ENCODE assay signal across 25 cellular contexts in genomic region chr19:21440321-21440720, GRCh38.
"Had no signal": no experiment of that assay in that cellular context is flagged by ENCODE, and none has a peak within 500 bp of the region (broad histone marks: within the 10 kb centered on the region; RNA-seq: fewer than 3 reads in every experiment).

No MANE protein-coding gene starts in this region.

- H3K4me3 Mint-ChIP-seq: activated B cell treated with CpG ODN at 0.5 μM for 24 hours; activated CD4-positive, alpha-beta memory T cell treated with anti-CD3 and anti-CD28 coated beads for 36 hours; activated CD4-positive, alpha-beta T cell treated with anti-CD3 and anti-CD28 coated beads, Interleukin-2, amount 10 ng/mL, durations not matched to agents 7 days and 5 days; activated naive CD8-positive, alpha-beta T cell treated with anti-CD3 and anti-CD28 coated beads, Interleukin-2, amount 50 U/mL, for 24 hours; activated T-cell treated with anti-CD3 and anti-CD28 coated beads, Interleukin-2, amount 50 U/mL, for 4 hours; IgD-negative memory B cell; T-helper 1 cell treated with Interleukin-12 subunit alpha and Interleukin-12 subunit beta and Interleukin-4 antibody, amounts not matched to agents 30 μg/mL and 1 μg/mL, for 36 hours had no signal

- H3K4me1 Mint-ChIP-seq: activated B cell treated with CpG ODN at 0.5 μM for 24 hours; activated CD4-positive, alpha-beta T cell treated with anti-CD3 and anti-CD28 coated beads, Interleukin-2, amount 10 ng/mL, durations not matched to agents 7 days and 5 days; activated naive CD8-positive, alpha-beta T cell treated with anti-CD3 and anti-CD28 coated beads, Interleukin-2, amount 50 U/mL, for 24 hours; IgD-negative memory B cell had no signal

- H3K27me3 Mint-ChIP-seq: activated B cell treated with CpG ODN at 0.5 μM for 24 hours; activated CD4-positive, alpha-beta memory T cell treated with anti-CD3 and anti-CD28 coated beads for 36 hours; activated CD4-positive, alpha-beta T cell treated with anti-CD3 and anti-CD28 coated beads, Interleukin-2, amount 10 ng/mL, durations not matched to agents 7 days and 5 days; activated naive CD8-positive, alpha-beta T cell treated with anti-CD3 and anti-CD28 coated beads, Interleukin-2, amount 50 U/mL, for 24 hours; IgD-negative memory B cell had no signal

- ATAC-seq: activated naive CD4-positive, alpha-beta T cell treated with anti-CD3 and anti-CD28 coated beads, Interleukin-2, amount 50 U/mL, for 72 hours; activated naive CD8-positive, alpha-beta T cell treated with anti-CD3 and anti-CD28 coated beads, Interleukin-2, amount 50 U/mL, for 24 hours; activated T-cell treated with anti-CD3 and anti-CD28 coated beads, Interleukin-2, amount 50 U/mL, for 4 hours; PC-3 had no signal

- H3K27ac Mint-ChIP-seq: activated B cell treated with CpG ODN at 0.5 μM for 24 hours; activated CD4-positive, alpha-beta memory T cell treated with anti-CD3 and anti-CD28 coated beads for 36 hours; activated CD4-positive, alpha-beta T cell treated with anti-CD3 and anti-CD28 coated beads, Interleukin-2, amount 10 ng/mL, durations not matched to agents 7 days and 5 days; activated naive CD4-positive, alpha-beta T cell treated with anti-CD3 and anti-CD28 coated beads, Interleukin-2, amount 50 U/mL, for 72 hours; activated naive CD8-positive, alpha-beta T cell treated with anti-CD3 and anti-CD28 coated beads, Interleukin-2, amount 50 U/mL, for 24 hours; IgD-negative memory B cell; T-helper 1 cell treated with Interleukin-12 subunit alpha and Interleukin-12 subunit beta and Interleukin-4 antibody, amounts not matched to agents 30 μg/mL and 1 μg/mL, for 36 hours had no signal

- DNase-seq: activated B cell treated with CpG ODN at 0.5 μM for 24 hours; activated CD4-positive, alpha-beta memory T cell treated with anti-CD3 and anti-CD28 coated beads for 36 hours; activated CD4-positive, alpha-beta T cell treated with anti-CD3 and anti-CD28 coated beads for 1 hour; activated CD4-positive, alpha-beta T cell treated with anti-CD3 and anti-CD28 coated beads, Interleukin-2, amount 10 ng/mL, durations not matched to agents 7 days and 5 days; activated CD8-positive, alpha-beta memory T cell treated with anti-CD3 and anti-CD28 coated beads for 24 hours; activated effector memory CD4-positive, alpha-beta T cell treated with anti-CD3 and anti-CD28 coated beads, Interleukin-2, amount 50 U/mL, for 16 hours; activated naive CD4-positive, alpha-beta T cell treated with Interleukin-2 at 50 U/mL for 16 hours; activated naive CD8-positive, alpha-beta T cell treated with anti-CD3 and anti-CD28 coated beads, Interleukin-2, amount 50 U/mL, for 24 hours; activated T-cell treated with anti-CD3 and anti-CD28 coated beads, Interleukin-2, amount 50 U/mL, for 4 hours; amygdala; central memory CD4-positive, alpha-beta T cell; KG1; NCI-H1092 treated with DMSO at 0.1 percent for 48 hours; NCI-H1417 treated with DMSO at 0.1 percent for 48 hours; NCI-H1694; NCI-H2029; NCI-H345; NCI-H510A; NK-92 treated with Interleukin-12 subunit alpha and Interleukin-12 subunit beta, amount 100 ng/mL, for 24 hours; PC-3; SHP77 treated with DMSO at 0.1 percent for 48 hours; T-helper 9 cell had no signal
